ENCODE assay signal across 8 cellular contexts in genomic region chr6:116059713-116060571, GRCh38. TPM values are rescaled to one million over a fixed set of nuclear protein-coding genes. Genes with fewer than 3 reads are reported as not detected.
DNase-seq lines count a peak whose midpoint lies in the region; ATAC-seq and TF ChIP-seq lines count a peak whose summit lies in the region.

No MANE protein-coding gene starts in this region.

- H3K4me1 Mint-ChIP-seq in IgD-negative memory B cell (peaks cover 4 to 8% (median 6%) of the 10 kb centered on the region in 3 donors), progenitor cell of endocrine pancreas (ENCODE audit: low read depth) (peaks cover 48% of the 10 kb centered on the region), HFFc6 (ENCODE audit: low read depth) (peaks cover 37% of the 10 kb centered on the region)
- no peaks in the 10 kb centered on the region for H3K4me1 Mint-ChIP-seq in activated naive CD8-positive, alpha-beta T cell treated with anti-CD3 and anti-CD28 coated beads, Interleukin-2, amount 50 U/mL, for 24 hours

- H3K4me3 ChIP-seq in AG09309 (ENCODE audit: control insufficient read depth, low read depth, low read length) (peak overlapping the region; percentile 31), coronary artery (peak overlapping the region; percentile 79)

- H3K36me3 Mint-ChIP-seq in IgD-negative memory B cell (no peaks in the 10 kb centered on the region), progenitor cell of endocrine pancreas (ENCODE audit: insufficient read depth) (no peaks in the 10 kb centered on the region), HFFc6 (ENCODE audit: low read depth) (no peaks in the 10 kb centered on the region)
- no peaks in the 10 kb centered on the region for H3K36me3 Mint-ChIP-seq in activated naive CD8-positive, alpha-beta T cell treated with anti-CD3 and anti-CD28 coated beads, Interleukin-2, amount 50 U/mL, for 24 hours (ENCODE audit: low read depth)

- peak; percentile 91 for ATAC-seq in GM21360 (IDR thresholded peaks at IDR 0.05; ENCODE audit: unreplicated experiment)
- ATAC-seq in activated naive CD8-positive, alpha-beta T cell treated with anti-CD3 and anti-CD28 coated beads, Interleukin-2, amount 50 U/mL, for 24 hours, result no peak

- H3K27me3 Mint-ChIP-seq in IgD-negative memory B cell, result peaks cover 3% of the 10 kb centered on the region
- H3K27me3 Mint-ChIP-seq in progenitor cell of endocrine pancreas, result no peaks in the 10 kb centered on the region
- H3K27me3 Mint-ChIP-seq in activated naive CD8-positive, alpha-beta T cell treated with anti-CD3 and anti-CD28 coated beads, Interleukin-2, amount 50 U/mL, for 24 hours, result peaks cover 10% of the 10 kb centered on the region
- peaks cover 2% of the 10 kb centered on the region; the same call in 1 of the 2 replicates for H3K27me3 Mint-ChIP-seq in HFFc6 (ENCODE audit: insufficient read depth)

- TF ChIP-seq CTCF in AG09309 (IDR thresholded peaks at IDR 0.05; ENCODE audit: control insufficient read depth, insufficient read depth, low read depth, low read length, missing control alignments) (no peak), coronary artery (IDR thresholded peaks at IDR 0.05) (no peak), progenitor cell of endocrine pancreas (IDR thresholded peaks at IDR 0.05; ENCODE audit: unreplicated experiment) (no peak), HFFc6 (IDR thresholded peaks at IDR 0.05) (no peak)

- no peaks in the 10 kb centered on the region for H3K9me3 Mint-ChIP-seq in IgD-negative memory B cell
- no peaks in the 10 kb centered on the region for H3K9me3 Mint-ChIP-seq in progenitor cell of endocrine pancreas (ENCODE audit: low read depth)
- H3K9me3 Mint-ChIP-seq in activated naive CD8-positive, alpha-beta T cell treated with anti-CD3 and anti-CD28 coated beads, Interleukin-2, amount 50 U/mL, for 24 hours, result no peaks in the 10 kb centered on the region
- H3K9me3 Mint-ChIP-seq in HFFc6, result no peaks in the 10 kb centered on the region

- no peak for DNase-seq in AG09309 (ENCODE audit: low read depth)
- DNase-seq in coronary artery (ENCODE audit: low spot score), result no peak
- no peak for DNase-seq in progenitor cell of endocrine pancreas (ENCODE audit: low spot score, unreplicated experiment)
- DNase-seq in activated naive CD8-positive, alpha-beta T cell treated with anti-CD3 and anti-CD28 coated beads, Interleukin-2, amount 50 U/mL, for 24 hours, result no peak
- no peak for DNase-seq in OCI-M2 (lab: John Stamatoyannopoulos, UW; ENCODE audit: unreplicated experiment)
- DNase-seq in HFFc6, result no peak

- H3K4me3 Mint-ChIP-seq in IgD-negative memory B cell (peak overlapping the region; percentile 15 to 85 (median 78)), progenitor cell of endocrine pancreas (ENCODE audit: low read depth) (peak overlapping the region; percentile 84), HFFc6 (no peak overlapping the region)
- H3K4me3 Mint-ChIP-seq in activated naive CD8-positive, alpha-beta T cell treated with anti-CD3 and anti-CD28 coated beads, Interleukin-2, amount 50 U/mL, for 24 hours, result no peak overlapping the region

- peak overlapping the region; percentile 50 to 90 for H3K27ac ChIP-seq in coronary artery

- peak overlapping the region in 1 of 3 donors; percentile 52 for H3K27ac Mint-ChIP-seq in IgD-negative memory B cell
- peak overlapping the region; percentile 95 for H3K27ac Mint-ChIP-seq in progenitor cell of endocrine pancreas
- no peak overlapping the region for H3K27ac Mint-ChIP-seq in activated naive CD8-positive, alpha-beta T cell treated with anti-CD3 and anti-CD28 coated beads, Interleukin-2, amount 50 U/mL, for 24 hours
- no peak overlapping the region for H3K27ac Mint-ChIP-seq in HFFc6

RNA-seq across cellular contexts. Expression of gene FRK, which starts 0.7 kb away (rescaled TPM):
- polyA plus RNA-seq in IgD-negative memory B cell, result 0.04 TPM
- 8.6 and 8.8 TPM in 2 replicates for total RNA-seq in progenitor cell of endocrine pancreas
- under 1 TPM in 5 of 6 experiments, not detected in 1; 0.02 to 0.03 (median 0.02) TPM for total RNA-seq in HFFc6 (2021; fragmentation: NEBNext Ultra II Directional; extraction: Animal tissue kit (Norgen Biotek cat#: 25700))

RNA-seq across cellular contexts. Expression of gene NT5DC1, which starts 40.7 kb away (rescaled TPM):
- polyA plus RNA-seq in IgD-negative memory B cell, result 83.2 TPM
- total RNA-seq in progenitor cell of endocrine pancreas, result 54.9 and 57.7 TPM in 2 replicates
- total RNA-seq in HFFc6 (2021; fragmentation: NEBNext Ultra II Directional; extraction: Animal tissue kit (Norgen Biotek cat#: 25700)), result 10 to 100 TPM; 24.8 to 35.3 (median 31.9) TPM

Comparison
In these comparisons a context has a peak if more than half of its experiments do, and no peak if none do; other contexts are left out.
1. H3K4me3 Mint-ChIP-seq: peak in IgD-negative memory B cell (4 of 4) and progenitor cell of endocrine pancreas (single experiment); none in activated naive CD8-positive, alpha-beta T cell treated with anti-CD3 and anti-CD28 coated beads, Interleukin-2, amount 50 U/mL, for 24 hours (single experiment) and HFFc6 (single experiment).